Comparison of ENCODE assay signal across 1 cellular context in genomic region chr1:64669098-64669675, GRCh38.
TF ChIP-seq lines count a peak whose summit lies in the region.

No MANE protein-coding gene starts in this region.

TF ChIP-seq in IMR-90, 13 proteins besides CTCF, POLR2A, EP300 and RAD21 (continued from another document):
- no peak for TF ChIP-seq SMC3 (IDR thresholded peaks at IDR 0.05; ENCODE audit: low read depth, low read length)
- no peak for TF ChIP-seq NFE2L2 (IDR thresholded peaks at IDR 0.05; ENCODE audit: low read depth, low read length)
- TF ChIP-seq MAZ (IDR thresholded peaks at IDR 0.05; ENCODE audit: borderline replicate concordance, low read depth, low read length) = no peak
- no peak for TF ChIP-seq RFX5 (IDR thresholded peaks at IDR 0.05; ENCODE audit: low read depth, low read length)
- no peak for TF ChIP-seq CHD1 (IDR thresholded peaks at IDR 0.05; ENCODE audit: low read depth, low read length)
- no peak for TF ChIP-seq BHLHE40 (IDR thresholded peaks at IDR 0.05; ENCODE audit: low read depth, low read length)
- no peak for TF ChIP-seq MXI1 (IDR thresholded peaks at IDR 0.05; ENCODE audit: borderline replicate concordance, low read depth, low read length)
- TF ChIP-seq MAFK (IDR thresholded peaks at IDR 0.05; ENCODE audit: low read depth, low read length) = no peak
- no peak for TF ChIP-seq CEBPB (IDR thresholded peaks at IDR 0.05; ENCODE audit: low read depth, low read length)
- TF ChIP-seq, protein P1, sequence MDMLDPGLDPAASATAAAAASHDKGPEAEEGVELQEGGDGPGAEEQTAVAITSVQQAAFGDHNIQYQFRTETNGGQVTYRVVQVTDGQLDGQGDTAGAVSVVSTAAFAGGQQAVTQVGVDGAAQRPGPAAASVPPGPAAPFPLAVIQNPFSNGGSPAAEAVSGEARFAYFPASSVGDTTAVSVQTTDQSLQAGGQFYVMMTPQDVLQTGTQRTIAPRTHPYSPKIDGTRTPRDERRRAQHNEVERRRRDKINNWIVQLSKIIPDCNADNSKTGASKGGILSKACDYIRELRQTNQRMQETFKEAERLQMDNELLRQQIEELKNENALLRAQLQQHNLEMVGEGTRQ (IDR thresholded peaks at IDR 0.05; ENCODE audit: low read depth, low read length) = no peak
